ENCODE assay signal across 2 cellular contexts in the genomic region with DNA sequence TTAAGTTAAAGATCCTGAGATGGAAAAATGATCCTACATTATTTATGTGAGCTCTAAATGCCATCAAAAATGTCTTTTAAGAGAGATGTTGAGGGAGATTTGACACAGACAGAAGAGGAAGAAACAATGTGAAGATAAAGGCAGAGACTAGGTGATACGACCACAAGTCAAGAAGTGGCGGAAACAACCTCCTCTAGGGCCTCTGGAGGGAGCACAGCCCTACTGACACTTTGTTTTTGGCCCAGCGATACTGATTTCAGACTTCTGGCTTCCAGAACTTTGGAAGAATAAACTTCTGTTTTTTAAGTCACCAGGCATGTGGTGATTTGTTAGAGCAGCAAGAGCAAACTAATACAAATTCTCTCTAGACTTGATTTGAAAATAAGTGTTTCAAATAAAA.
TF ChIP-seq lines count a peak whose summit lies in the region.

No MANE protein-coding gene starts in this region.

TF ChIP-seq in GM23338, 12 proteins besides CTCF, POLR2A, EP300 and RAD21 (continues in another document):
- TF ChIP-seq REST (IDR thresholded peaks at IDR 0.05; ENCODE audit: unreplicated experiment) = no peak
- no peak for TF ChIP-seq ZNF331 (CRISPR knock-in tag; IDR thresholded peaks at IDR 0.05; ENCODE audit: low read depth)
- no peak for TF ChIP-seq ETS1 (IDR thresholded peaks at IDR 0.05)
- no peak for TF ChIP-seq EZH2phosphoT487 (IDR thresholded peaks at IDR 0.05; ENCODE audit: unreplicated experiment)
- TF ChIP-seq POLR2AphosphoS5 (IDR thresholded peaks at IDR 0.05; ENCODE audit: low read depth) = no peak
- TF ChIP-seq NANOG (IDR thresholded peaks at IDR 0.05; ENCODE audit: borderline replicate concordance) = no peak
- TF ChIP-seq STAT1 (IDR thresholded peaks at IDR 0.05; ENCODE audit: unreplicated experiment) = no peak
- TF ChIP-seq, protein P1, sequence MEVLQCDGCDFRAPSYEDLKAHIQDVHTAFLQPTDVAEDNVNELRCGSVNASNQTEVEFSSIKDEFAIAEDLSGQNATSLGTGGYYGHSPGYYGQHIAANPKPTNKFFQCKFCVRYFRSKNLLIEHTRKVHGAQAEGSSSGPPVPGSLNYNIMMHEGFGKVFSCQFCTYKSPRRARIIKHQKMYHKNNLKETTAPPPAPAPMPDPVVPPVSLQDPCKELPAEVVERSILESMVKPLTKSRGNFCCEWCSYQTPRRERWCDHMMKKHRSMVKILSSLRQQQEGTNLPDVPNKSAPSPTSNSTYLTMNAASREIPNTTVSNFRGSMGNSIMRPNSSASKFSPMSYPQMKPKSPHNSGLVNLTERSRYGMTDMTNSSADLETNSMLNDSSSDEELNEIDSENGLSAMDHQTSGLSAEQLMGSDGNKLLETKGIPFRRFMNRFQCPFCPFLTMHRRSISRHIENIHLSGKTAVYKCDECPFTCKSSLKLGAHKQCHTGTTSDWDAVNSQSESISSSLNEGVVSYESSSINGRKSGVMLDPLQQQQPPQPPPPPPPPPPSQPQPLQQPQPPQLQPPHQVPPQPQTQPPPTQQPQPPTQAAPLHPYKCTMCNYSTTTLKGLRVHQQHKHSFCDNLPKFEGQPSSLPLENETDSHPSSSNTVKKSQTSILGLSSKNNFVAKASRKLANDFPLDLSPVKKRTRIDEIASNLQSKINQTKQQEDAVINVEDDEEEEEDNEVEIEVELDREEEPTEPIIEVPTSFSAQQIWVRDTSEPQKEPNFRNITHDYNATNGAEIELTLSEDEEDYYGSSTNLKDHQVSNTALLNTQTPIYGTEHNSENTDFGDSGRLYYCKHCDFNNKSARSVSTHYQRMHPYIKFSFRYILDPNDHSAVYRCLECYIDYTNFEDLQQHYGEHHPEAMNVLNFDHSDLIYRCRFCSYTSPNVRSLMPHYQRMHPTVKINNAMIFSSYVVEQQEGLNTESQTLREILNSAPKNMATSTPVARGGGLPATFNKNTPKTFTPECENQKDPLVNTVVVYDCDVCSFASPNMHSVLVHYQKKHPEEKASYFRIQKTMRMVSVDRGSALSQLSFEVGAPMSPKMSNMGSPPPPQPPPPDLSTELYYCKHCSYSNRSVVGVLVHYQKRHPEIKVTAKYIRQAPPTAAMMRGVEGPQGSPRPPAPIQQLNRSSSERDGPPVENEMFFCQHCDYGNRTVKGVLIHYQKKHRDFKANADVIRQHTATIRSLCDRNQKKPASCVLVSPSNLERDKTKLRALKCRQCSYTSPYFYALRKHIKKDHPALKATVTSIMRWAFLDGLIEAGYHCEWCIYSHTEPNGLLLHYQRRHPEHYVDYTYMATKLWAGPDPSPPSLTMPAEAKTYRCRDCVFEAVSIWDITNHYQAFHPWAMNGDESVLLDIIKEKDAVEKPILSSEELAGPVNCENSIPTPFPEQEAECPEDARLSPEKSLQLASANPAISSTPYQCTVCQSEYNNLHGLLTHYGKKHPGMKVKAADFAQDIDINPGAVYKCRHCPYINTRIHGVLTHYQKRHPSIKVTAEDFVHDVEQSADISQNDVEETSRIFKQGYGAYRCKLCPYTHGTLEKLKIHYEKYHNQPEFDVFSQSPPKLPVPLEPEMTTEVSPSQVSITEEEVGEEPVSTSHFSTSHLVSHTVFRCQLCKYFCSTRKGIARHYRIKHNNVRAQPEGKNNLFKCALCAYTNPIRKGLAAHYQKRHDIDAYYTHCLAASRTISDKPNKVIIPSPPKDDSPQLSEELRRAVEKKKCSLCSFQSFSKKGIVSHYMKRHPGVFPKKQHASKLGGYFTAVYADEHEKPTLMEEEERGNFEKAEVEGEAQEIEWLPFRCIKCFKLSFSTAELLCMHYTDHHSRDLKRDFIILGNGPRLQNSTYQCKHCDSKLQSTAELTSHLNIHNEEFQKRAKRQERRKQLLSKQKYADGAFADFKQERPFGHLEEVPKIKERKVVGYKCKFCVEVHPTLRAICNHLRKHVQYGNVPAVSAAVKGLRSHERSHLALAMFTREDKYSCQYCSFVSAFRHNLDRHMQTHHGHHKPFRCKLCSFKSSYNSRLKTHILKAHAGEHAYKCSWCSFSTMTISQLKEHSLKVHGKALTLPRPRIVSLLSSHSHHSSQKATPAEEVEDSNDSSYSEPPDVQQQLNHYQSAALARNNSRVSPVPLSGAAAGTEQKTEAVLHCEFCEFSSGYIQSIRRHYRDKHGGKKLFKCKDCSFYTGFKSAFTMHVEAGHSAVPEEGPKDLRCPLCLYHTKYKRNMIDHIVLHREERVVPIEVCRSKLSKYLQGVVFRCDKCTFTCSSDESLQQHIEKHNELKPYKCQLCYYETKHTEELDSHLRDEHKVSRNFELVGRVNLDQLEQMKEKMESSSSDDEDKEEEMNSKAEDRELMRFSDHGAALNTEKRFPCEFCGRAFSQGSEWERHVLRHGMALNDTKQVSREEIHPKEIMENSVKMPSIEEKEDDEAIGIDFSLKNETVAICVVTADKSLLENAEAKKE (CRISPR knock-in tag; IDR thresholded peaks at IDR 0.05) = no peak
- TF ChIP-seq CREB1 (CRISPR knock-in tag; IDR thresholded peaks at IDR 0.05; ENCODE audit: low read depth) = no peak
- no peak for TF ChIP-seq EZH2 (IDR thresholded peaks at IDR 0.05; ENCODE audit: low read depth, unreplicated experiment)

TF ChIP-seq in H1, 55 proteins besides CTCF, POLR2A, EP300 and RAD21:
- TF ChIP-seq CBX8 (IDR thresholded peaks at IDR 0.05; ENCODE audit: borderline replicate concordance, low read depth, low read length) = no peak
- TF ChIP-seq SIX5 (IDR thresholded peaks at IDR 0.05; ENCODE audit: low read depth, low read length) = no peak
- no peak for TF ChIP-seq NRF1 (IDR thresholded peaks at IDR 0.05; ENCODE audit: low read depth, low read length)
- TF ChIP-seq SP2 (IDR thresholded peaks at IDR 0.05; ENCODE audit: low read length) = no peak
- TF ChIP-seq GTF2F1 (IDR thresholded peaks at IDR 0.05; ENCODE audit: borderline replicate concordance, low read depth, low read length) = no peak
TF ChIP-seq in H1: peak in this region for 0.
